ENCODE assay signal across 8 cellular contexts in the genomic region with DNA sequence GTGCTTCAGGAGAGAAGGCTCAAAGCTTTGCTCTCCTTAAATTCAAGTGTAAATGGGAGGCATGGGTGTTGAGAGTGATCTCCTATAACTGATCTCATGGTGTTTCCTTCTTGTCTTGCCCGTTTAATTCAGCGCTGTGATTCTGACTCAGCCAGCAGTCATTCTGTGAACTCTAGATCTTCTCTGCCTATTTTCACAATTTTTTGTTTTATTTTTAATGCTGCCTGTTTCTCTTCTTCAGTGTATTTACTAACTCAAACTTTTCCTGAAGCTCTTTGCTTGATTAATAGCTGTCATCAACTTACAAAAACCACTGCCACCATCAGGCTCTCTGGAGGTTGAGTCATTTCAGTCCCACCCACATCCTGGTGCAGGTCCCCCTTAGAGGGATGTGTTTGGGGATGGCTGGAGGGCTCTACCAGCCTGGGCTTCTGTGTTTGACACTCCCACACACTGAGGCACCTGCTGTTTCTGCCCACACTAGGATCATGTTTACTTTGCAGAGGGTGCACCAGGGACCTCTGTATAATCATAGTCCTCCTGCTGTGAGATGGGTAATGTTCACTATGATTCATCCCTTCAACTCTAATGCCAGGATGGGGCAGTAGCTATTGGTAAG.
A peak's percentile ranks its signal among the peaks of the same experiment; 100 is the strongest.
DNase-seq lines count a peak whose midpoint lies in the region; ATAC-seq and TF ChIP-seq lines count a peak whose summit lies in the region.

No MANE protein-coding gene starts in this region.

- H3K36me3 ChIP-seq in H7 (replicated peaks; ENCODE audit: control insufficient read depth, insufficient read depth, low read length): no peaks in the 10 kb centered on the region

- peak overlapping the region; percentile 4 for H3K4me3 Mint-ChIP-seq in activated CD8-positive, alpha-beta memory T cell treated with anti-CD3 and anti-CD28 coated beads, Interleukin-2, amount 10 ng/mL, durations not matched to agents 7 days and 5 days

- H3K36me3 Mint-ChIP-seq in activated CD8-positive, alpha-beta memory T cell treated with anti-CD3 and anti-CD28 coated beads, Interleukin-2, amount 10 ng/mL, durations not matched to agents 7 days and 5 days: peaks cover 8% of the 10 kb centered on the region

- CTCF ChIA-PET in activated CD8-positive, alpha-beta memory T cell treated with anti-CD3 and anti-CD28 coated beads, Interleukin-2, amount 10 ng/mL, durations not matched to agents 7 days and 5 days (lab: Charles Lee): interaction anchor here (0.9 to 3.4 kb wide), 5 partner anchors 20 to 315 kb away, joined by 3 to 15 read pairs (median 3); no protein-coding TSS in a partner anchor

- peak; percentile 72 for ATAC-seq in HG02852 (IDR thresholded peaks at IDR 0.05; ENCODE audit: unreplicated experiment)
- ATAC-seq in activated CD8-positive, alpha-beta memory T cell treated with anti-CD3 and anti-CD28 coated beads, Interleukin-2, amount 10 ng/mL, durations not matched to agents 7 days and 5 days: peak; percentile 94

- H3K9me3 Mint-ChIP-seq in activated CD8-positive, alpha-beta memory T cell treated with anti-CD3 and anti-CD28 coated beads, Interleukin-2, amount 10 ng/mL, durations not matched to agents 7 days and 5 days (ENCODE audit: low read depth): no peaks in the 10 kb centered on the region

- H3K27me3 ChIP-seq in H7 (ENCODE audit: control insufficient read depth, insufficient read depth, low read length): no peaks in the 10 kb centered on the region

- H3K27me3 Mint-ChIP-seq in activated CD8-positive, alpha-beta memory T cell treated with anti-CD3 and anti-CD28 coated beads, Interleukin-2, amount 10 ng/mL, durations not matched to agents 7 days and 5 days: peaks cover 22% of the 10 kb centered on the region

- H3K4me3 ChIP-seq in H7 (ENCODE audit: insufficient read depth, low read depth, low read length): no peak overlapping the region

- TF ChIP-seq POLR2A in erythroblast (IDR thresholded peaks at IDR 0.05; ENCODE audit: low read length): no peak

- H3K4me1 Mint-ChIP-seq in activated CD8-positive, alpha-beta memory T cell treated with anti-CD3 and anti-CD28 coated beads, Interleukin-2, amount 10 ng/mL, durations not matched to agents 7 days and 5 days: peaks cover 49% of the 10 kb centered on the region

- H3K27ac Mint-ChIP-seq in activated CD8-positive, alpha-beta memory T cell treated with anti-CD3 and anti-CD28 coated beads, Interleukin-2, amount 10 ng/mL, durations not matched to agents 7 days and 5 days: peak overlapping the region; percentile 53

- peak; percentile 13 for DNase-seq in NCI-H1694 treated with DMSO at 0.1 percent for 48 hours (lab: John Stamatoyannopoulos, UW)
- no peak for DNase-seq in NCI-H1694 (lab: John Stamatoyannopoulos, UW)
- peak; percentile 94 for DNase-seq in NCI-H2171 treated with DMSO at 0.1 percent for 48 hours (lab: John Stamatoyannopoulos, UW)
- DNase-seq in activated CD8-positive, alpha-beta memory T cell treated with anti-CD3 and anti-CD28 coated beads, Interleukin-2, amount 10 ng/mL, durations not matched to agents 7 days and 5 days: peak; percentile 90
- peak; percentile 97 for DNase-seq in myocyte (ENCODE audit: low read depth)
- DNase-seq in H7: no peak
- no peak for DNase-seq in erythroblast (lab: John Stamatoyannopoulos, UW)

Comparison
In these comparisons a context has a peak if more than half of its experiments do, and no peak if none do; other contexts are left out.
1. DNase-seq: peak in NCI-H1694 treated with DMSO at 0.1 percent for 48 hours (single experiment), NCI-H2171 treated with DMSO at 0.1 percent for 48 hours (single experiment), activated CD8-positive, alpha-beta memory T cell treated with anti-CD3 and anti-CD28 coated beads, Interleukin-2, amount 10 ng/mL, durations not matched to agents 7 days and 5 days (single experiment) and myocyte (single experiment); none in NCI-H1694 (single experiment), H7 (single experiment) and erythroblast (0 of 2).